ENCODE assay signal across 16 cellular contexts in the genomic region with DNA sequence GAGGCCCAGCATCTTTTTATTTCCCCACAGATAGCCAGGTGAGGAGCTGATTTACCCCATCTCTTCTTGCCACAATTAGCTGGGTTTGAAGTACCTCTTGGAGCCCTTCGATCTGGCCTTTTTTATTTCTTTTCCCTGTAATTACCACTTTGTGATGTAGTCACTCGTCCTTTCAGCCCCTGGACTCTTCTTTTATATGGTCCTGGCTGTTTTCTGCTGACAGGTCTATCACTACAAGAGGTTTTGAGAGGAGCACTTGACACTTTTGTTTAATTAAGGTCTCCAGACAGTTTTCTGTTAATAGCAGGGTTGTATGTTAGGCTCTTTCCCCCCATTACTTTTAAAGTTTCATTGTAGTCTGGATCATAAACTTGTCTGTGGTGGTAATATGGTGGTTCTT. TPM values are rescaled to one million over a fixed set of nuclear protein-coding genes. Genes with fewer than 3 reads are reported as not detected.
DNase-seq lines count a peak whose midpoint lies in the region; TF ChIP-seq lines count a peak whose summit lies in the region.
"Had no signal": no experiment of that assay in that cellular context is flagged by ENCODE, and none has a peak within 500 bp of the region (broad histone marks: within the 10 kb centered on the region; RNA-seq: fewer than 3 reads in every experiment).

No MANE protein-coding gene starts in this region.

- peaks cover 12% of the 10 kb centered on the region for H3K36me3 Mint-ChIP-seq in nephron progenitor cell (ENCODE audit: low read depth)

- peak overlapping the region; percentile 30 for H3K27ac Mint-ChIP-seq in nephron progenitor cell

- H3K9me2 ChIP-seq in Karpas-422 (replicated peaks; ENCODE audit: insufficient read depth, low read length), result no peaks in the 10 kb centered on the region

- peak overlapping the region; percentile 25; the same call in 1 of the 2 replicates for H3K27ac ChIP-seq in Karpas-422 (ENCODE audit: low read length)
- H3K27ac ChIP-seq in SJCRH30, result no peak overlapping the region
- H3K27ac ChIP-seq: 22Rv1, BLaER1 had no signal

- no peak overlapping the region for H3K9ac ChIP-seq in Karpas-422 (ENCODE audit: low read length)
- H3K9ac ChIP-seq: BLaER1 had no signal

- no peak overlapping the region for H3K4me3 ChIP-seq in Karpas-422 (ENCODE audit: low read length)
- no peak overlapping the region for H3K4me3 ChIP-seq in SJCRH30
- H3K4me3 ChIP-seq: BLaER1, HAP-1 had no signal

- no peak overlapping the region for H3K4me3 Mint-ChIP-seq in nephron progenitor cell

- no peak overlapping the region for H2AFZ ChIP-seq in Karpas-422 (ENCODE audit: low read length)

- H3K4me1 ChIP-seq in Karpas-422 (ENCODE audit: low read length) (peaks cover 65% of the 10 kb centered on the region), SJCRH30 (no peaks in the 10 kb centered on the region)

- H3K4me1 Mint-ChIP-seq in nephron progenitor cell, result peaks cover 57% of the 10 kb centered on the region

- no peaks in the 10 kb centered on the region for H3K27me3 Mint-ChIP-seq in nephron progenitor cell (ENCODE audit: low read depth, poor library complexity)

- H3K27me3 ChIP-seq in Karpas-422 (ENCODE audit: low read length) (no peaks in the 10 kb centered on the region), SJCRH30 (no peaks in the 10 kb centered on the region)
- H3K27me3 ChIP-seq: BLaER1 had no signal

- H4K20me1 ChIP-seq in Karpas-422 (ENCODE audit: insufficient read depth, low read depth, low read length), result peaks cover 15% of the 10 kb centered on the region

- peaks cover 8% of the 10 kb centered on the region; the same call in 1 of the 2 replicates for H3K36me3 ChIP-seq in Karpas-422 (ENCODE audit: insufficient read depth, low read length)
- H3K36me3 ChIP-seq in SJCRH30, result no peaks in the 10 kb centered on the region
- H3K36me3 ChIP-seq: HAP-1 had no signal

- peak overlapping the region; percentile 55 for H3K4me2 ChIP-seq in Karpas-422 (ENCODE audit: low read depth, low read length, poor library complexity, severe bottlenecking)
- H3K4me2 ChIP-seq: BLaER1 had no signal

- peak; percentile 10 for DNase-seq in DMS153 treated with DMSO at 0.1 percent for 48 hours (lab: John Stamatoyannopoulos, UW; ENCODE audit: unreplicated experiment)
- no peak for DNase-seq in DMS153 (lab: John Stamatoyannopoulos, UW)
- no peak for DNase-seq in Karpas-422
- DNase-seq in NCI-H69 (lab: John Stamatoyannopoulos, UW), result peak; percentile 75
- no peak for DNase-seq in nephron progenitor cell
- no peak for DNase-seq in GOT3 (lab: John Stamatoyannopoulos, UW)
- DNase-seq in ecto neural progenitor cell (ENCODE audit: low spot score), result no peak
- DNase-seq in SJCRH30, result no peak
- DNase-seq: Caco-2, NCI-H1694, NCI-H2171 treated with DMSO at 0.1 percent for 48 hours, NCI-H526 treated with DMSO at 0.1 percent for 48 hours had no signal

- peaks cover 99% of the 10 kb centered on the region for H3K79me2 ChIP-seq in Karpas-422 (ENCODE audit: low read length)

- no peaks in the 10 kb centered on the region for H3K9me3 Mint-ChIP-seq in nephron progenitor cell

- H3K9me3 ChIP-seq in Karpas-422 (ENCODE audit: low read length) (no peaks in the 10 kb centered on the region), SJCRH30 (replicated peaks) (no peaks in the 10 kb centered on the region)
- H3K9me3 ChIP-seq: BLaER1, Caco-2, HAP-1 had no signal

- TF ChIP-seq CTCF in nephron progenitor cell (IDR thresholded peaks at IDR 0.05), result no peak

RNA-seq across cellular contexts. Expression of gene ATXN7, which starts 11.8 kb away (rescaled TPM):
- total RNA-seq in Karpas-422 (2014; rRNA removed; shearing (Covaris generic); ENCODE audit: low replicate concordance), result 30.4 and 33.6 TPM in 2 replicates
- 7.1 and 10.4 TPM in 2 replicates for total RNA-seq in SJCRH30 (2014; rRNA removed; shearing (Covaris generic))

RNA-seq across cellular contexts. Expression of gene THOC7, which starts 11.9 kb away (rescaled TPM):
- 96.2 and 98.7 TPM in 2 replicates for total RNA-seq in Karpas-422 (2014; rRNA removed; shearing (Covaris generic); ENCODE audit: low replicate concordance)
- total RNA-seq in SJCRH30 (2014; rRNA removed; shearing (Covaris generic)), result 35.2 and 41.4 TPM in 2 replicates

RNA-seq across cellular contexts. Expression of gene SCAANT1, which starts 36.7 kb away (rescaled TPM):
- total RNA-seq in Karpas-422 (2014; rRNA removed; shearing (Covaris generic); ENCODE audit: low replicate concordance), result not detected in 2 replicates
- not detected in 2 replicates for total RNA-seq in SJCRH30 (2014; rRNA removed; shearing (Covaris generic))
- total RNA-seq: Caco-2, HT1080 had no signal

RNA-seq across cellular contexts. Expression of gene C3orf49, which starts 56.4 kb away (rescaled TPM):
- not detected in 2 replicates for total RNA-seq in Karpas-422 (2014; rRNA removed; shearing (Covaris generic); ENCODE audit: low replicate concordance)
- not detected in 2 replicates for total RNA-seq in SJCRH30 (2014; rRNA removed; shearing (Covaris generic))
- total RNA-seq: Caco-2 had no signal

Comparison
In these comparisons a context has a peak if more than half of its experiments do, and no peak if none do; other contexts are left out.
1. DNase-seq: peak in DMS153 treated with DMSO at 0.1 percent for 48 hours (single experiment) and NCI-H69 (single experiment); none in DMS153 (single experiment), Karpas-422 (single experiment), nephron progenitor cell (single experiment), GOT3 (single experiment), ecto neural progenitor cell (single experiment) and SJCRH30 (0 of 2).